Comparison of ENCODE assay signal across 10 cellular contexts in the genomic region with DNA sequence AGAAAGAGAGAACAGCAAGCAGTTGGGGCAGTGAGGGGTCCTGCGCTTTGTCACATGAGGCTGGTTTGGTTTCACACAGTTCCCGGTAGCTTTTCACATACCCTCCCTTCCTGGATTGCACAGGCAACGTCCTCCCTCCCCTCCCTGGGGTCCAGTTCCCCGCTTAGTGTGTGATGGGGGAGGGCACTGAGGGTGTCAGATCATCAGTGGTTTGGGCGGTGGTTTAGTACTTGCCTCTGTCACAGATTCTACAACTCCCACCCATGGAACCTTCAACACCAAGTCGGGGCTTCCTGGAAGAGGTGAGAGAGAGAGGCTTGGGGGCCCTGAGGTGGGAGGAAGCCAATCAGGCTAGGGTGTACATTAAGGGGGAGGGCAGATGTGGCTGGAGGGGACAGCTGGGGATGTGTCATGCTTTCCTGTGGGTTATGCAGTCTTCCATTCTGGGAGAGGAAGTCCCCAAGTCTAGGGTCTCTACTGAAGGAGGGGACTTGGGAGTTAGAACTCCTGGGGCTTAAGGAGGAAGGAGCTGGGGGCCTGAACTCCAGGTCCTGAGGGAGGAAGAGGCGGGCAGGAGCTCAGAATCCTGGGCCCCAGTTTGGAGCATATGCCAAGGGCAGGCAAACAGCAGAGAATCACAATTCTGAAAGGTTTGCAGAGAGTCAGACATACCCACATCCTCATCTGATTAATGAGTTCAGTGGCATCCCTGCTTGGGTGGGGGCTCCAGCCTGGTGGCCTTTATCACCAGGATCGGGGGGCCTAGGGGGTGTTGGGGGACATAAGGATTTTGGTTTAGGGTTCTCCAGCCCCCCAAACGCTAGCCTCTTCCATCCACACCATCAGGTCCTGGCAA. TPM values are rescaled to one million over a fixed set of nuclear protein-coding genes. Genes with fewer than 3 reads are reported as not detected.
DNase-seq lines count a peak whose midpoint lies in the region; ATAC-seq and TF ChIP-seq lines count a peak whose summit lies in the region.
"Had no signal": no experiment of that assay in that cellular context is flagged by ENCODE, and none has a peak within 500 bp of the region (broad histone marks: within the 10 kb centered on the region; RNA-seq: fewer than 3 reads in every experiment).

A gene with protein sequence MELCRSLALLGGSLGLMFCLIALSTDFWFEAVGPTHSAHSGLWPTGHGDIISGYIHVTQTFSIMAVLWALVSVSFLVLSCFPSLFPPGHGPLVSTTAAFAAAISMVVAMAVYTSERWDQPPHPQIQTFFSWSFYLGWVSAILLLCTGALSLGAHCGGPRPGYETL (minus strand): TSS at position 6 of the 856 bp plus-strand sequence. CDS start 119 bp downstream, outside the sequence.

- H3K4me3 ChIP-seq in GM12875 (ENCODE audit: low read depth, low read length) (peak within 1 kb of the TSS; percentile 19), Peyer's patch (peak within 1 kb of the TSS in 2 of 4 donors; percentile 7)

- no peaks in the 10 kb centered on the region for H3K27me3 ChIP-seq in Peyer's patch

- no peaks in the 10 kb centered on the region for H3K36me3 ChIP-seq in Peyer's patch

- in situ Hi-C loops in G401 (cut with HindIII; ENCODE audit: low sequenced_read_pairs) = no loop called here

- no peaks in the 10 kb centered on the region for H3K9me3 ChIP-seq in Peyer's patch

- TF ChIP-seq CTCF in GM12875 (IDR thresholded peaks at IDR 0.05; ENCODE audit: borderline replicate concordance, insufficient read depth, low read depth, low read length) = no peak
- no peak for TF ChIP-seq CTCF in Peyer's patch (IDR thresholded peaks at IDR 0.05)

- peaks cover 0 to 8% (median 4%) of the 10 kb centered on the region in 4 donors for H3K4me1 ChIP-seq in Peyer's patch

- DNase-seq in Peyer's patch (peak in 2 of 3 donors; percentile 44 to 72), G401 (ENCODE audit: low spot score) (no peak), HUDEP-2 (lab: John Stamatoyannopoulos, UW; ENCODE audit: unreplicated experiment in 76 of 76) (no peak), NCI-H187 treated with DMSO at 0.1 percent for 48 hours (lab: John Stamatoyannopoulos, UW) (no peak)
- peak; percentile 87 for DNase-seq in activated effector memory CD4-positive, alpha-beta T cell treated with anti-CD3 and anti-CD28 coated beads, Interleukin-2, amount 50 U/mL, for 16 hours
- peak; percentile 79 for DNase-seq in stimulated activated CD4-positive, alpha-beta T cell treated with anti-CD3 and anti-CD28 coated beads, Interleukin-2, amount 100 ng/mL, for 24 hours

- no peak for TF ChIP-seq POLR2A in Peyer's patch (IDR thresholded peaks at IDR 0.05)

- no peak for ATAC-seq in HG03521 (IDR thresholded peaks at IDR 0.05; ENCODE audit: unreplicated experiment)
- ATAC-seq: Panc1 had no signal

- peak within 1 kb of the TSS; percentile 60 to 67 (median 64) for H3K27ac ChIP-seq in Peyer's patch

RNA-seq across cellular contexts. Expression of the gene that starts here (rescaled TPM):
- total RNA-seq in Peyer's patch = 1 to 10 TPM in 2 of 4 donors, not detected in 2; 1.2 to 1.8 TPM
- not detected in 2 replicates for total RNA-seq in G401 (2014; rRNA removed; shearing (Covaris generic))
- total RNA-seq: frontal cortex had no signal

Comparison
In these comparisons a context has a peak if more than half of its experiments do, and no peak if none do; other contexts are left out.
1. DNase-seq: peak in Peyer's patch (2 of 3), activated effector memory CD4-positive, alpha-beta T cell treated with anti-CD3 and anti-CD28 coated beads, Interleukin-2, amount 50 U/mL, for 16 hours (single experiment) and stimulated activated CD4-positive, alpha-beta T cell treated with anti-CD3 and anti-CD28 coated beads, Interleukin-2, amount 100 ng/mL, for 24 hours (2 of 2); none in G401 (single experiment), HUDEP-2 (0 of 76) and NCI-H187 treated with DMSO at 0.1 percent for 48 hours (single experiment).